In the genomic region with DNA sequence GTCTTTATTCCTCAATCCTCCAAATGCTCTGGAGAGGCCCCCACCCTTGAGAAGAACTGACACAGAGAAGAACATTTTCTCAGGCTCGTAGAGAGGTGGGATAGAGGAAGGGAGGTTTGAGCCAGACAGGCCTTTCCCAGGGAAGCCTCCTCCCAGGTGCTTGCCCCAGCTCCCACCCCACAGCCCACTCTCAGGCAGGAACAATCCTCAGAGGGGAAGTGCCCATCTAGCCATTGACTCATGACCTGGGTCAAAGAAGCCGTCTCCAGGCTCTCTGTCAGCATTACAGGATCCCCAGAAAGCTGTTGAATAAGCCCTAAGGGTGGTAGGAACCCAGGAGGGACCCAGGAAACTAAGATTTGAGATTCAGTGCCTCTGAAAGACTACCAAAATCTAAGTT, we compare ENCODE assay signal across 1 cellular context.
TF ChIP-seq lines count a peak whose summit lies in the region.

No MANE protein-coding gene starts in this region.

TF ChIP-seq in K562, 482 proteins besides CTCF, POLR2A, EP300 and RAD21:
- TF ChIP-seq BCOR (IDR thresholded peaks at IDR 0.05) (no peak), SPI1 (IDR thresholded peaks at IDR 0.05; ENCODE audit: borderline replicate concordance, low read depth, low read length) (0 out of 2 replicates have a peak, but pooled peaks have one; percentile 10)
